ENCODE assay signal across 1 cellular context in genomic region chr1:207032528-207033017, GRCh38.
TF ChIP-seq lines count a peak whose summit lies in the region.

Gene C1orf116 (minus strand): TSS chr1:207032756. CDS start chr1:207027598, 5,158 bp downstream.

TF ChIP-seq in H1, 55 proteins besides CTCF, POLR2A, EP300 and RAD21 (continued from another document):
- TF ChIP-seq ATF3 (IDR thresholded peaks at IDR 0.05; ENCODE audit: insufficient read depth, low read depth, low read length) (no peak), BACH1 (IDR thresholded peaks at IDR 0.05; ENCODE audit: low read length) (peak; percentile 74), TBP (IDR thresholded peaks at IDR 0.05; ENCODE audit: low read depth, low read length) (peak; percentile 64; the same call in 1 of the 2 replicates), MAFK (IDR thresholded peaks at IDR 0.05; ENCODE audit: low read depth, low read length) (peak; percentile 61; the same call in 1 of the 2 replicates), GABPA (IDR thresholded peaks at IDR 0.05; ENCODE audit: borderline replicate concordance, insufficient read depth, low read length) (no peak), TEAD4 (IDR thresholded peaks at IDR 0.05; ENCODE audit: low read depth, low read length) (peak; percentile 59; the same call in 1 of the 2 replicates), TAF1 (IDR thresholded peaks at IDR 0.05; ENCODE audit: low read depth, low read length) (peak; percentile 61), SIX5 (IDR thresholded peaks at IDR 0.05; ENCODE audit: low read depth, low read length) (no peak), CTBP2 (IDR thresholded peaks at IDR 0.05; ENCODE audit: borderline replicate concordance, insufficient read depth, insufficient read length, low read length) (peak; percentile 57), SIN3A (conservative IDR thresholded peaks at IDR 0.05 in 1 of 2, IDR thresholded peaks at IDR 0.05 in 1 of 2; ENCODE audit: low read depth in 1 of 2, low read length in 2 of 2) (0 out of 4 replicates have a peak, but pooled peaks of 1 of the 2 experiments have one; percentile 48), NANOG (IDR thresholded peaks at IDR 0.05; ENCODE audit: insufficient read depth, low read depth, low read length, poor library complexity, severe bottlenecking) (no peak), CBX8 (IDR thresholded peaks at IDR 0.05; ENCODE audit: borderline replicate concordance, low read depth, low read length) (no peak), RFX5 (IDR thresholded peaks at IDR 0.05; ENCODE audit: borderline replicate concordance, low read depth, low read length) (no peak), FOSL1 (IDR thresholded peaks at IDR 0.05; ENCODE audit: insufficient read depth, low read depth, low read length) (no peak)
TF ChIP-seq in H1: peak in this region for 10.
